18 cellular contexts compared by ENCODE assay signal in genomic region chr19:7907544-7907943, GRCh38. TPM values are rescaled to one million over a fixed set of nuclear protein-coding genes. Genes with fewer than 3 reads are reported as not detected.
DNase-seq lines count a peak whose midpoint lies in the region; ATAC-seq, FAIRE-seq and TF ChIP-seq lines count a peak whose summit lies in the region.
"Had no signal": no experiment of that assay in that cellular context is flagged by ENCODE, and none has a peak within 500 bp of the region (broad histone marks: within the 10 kb centered on the region; RNA-seq: fewer than 3 reads in every experiment).

No MANE protein-coding gene starts in this region.

- no peak overlapping the region for H2AFZ ChIP-seq in HepG2 (ENCODE audit: low read length)
- H2AFZ ChIP-seq in hepatocyte: no peak overlapping the region

- in situ Hi-C loops in HepG2 (cut with HindIII; ENCODE audit: extremely low pct_ligation_motif_present, low pct_unique_long_range_greater_than_20kb): no loop called here

- H3K79me2 ChIP-seq in HepG2 (ENCODE audit: insufficient read depth, low read length): peaks cover 27% of the 10 kb centered on the region
- H3K79me2 ChIP-seq in hepatocyte: peaks cover 46% of the 10 kb centered on the region

- TF ChIP-seq CTCF in HepG2 (CRISPR knock-in tag; IDR thresholded peaks at IDR 0.05): no peak
- TF ChIP-seq CTCF in right lobe of liver (IDR thresholded peaks at IDR 0.05): no peak
- no peak for TF ChIP-seq CTCF in RWPE2 (IDR thresholded peaks at IDR 0.05; ENCODE audit: poor library complexity, severe bottlenecking)
- no peak for TF ChIP-seq CTCF in nephron (IDR thresholded peaks at IDR 0.05; ENCODE audit: unreplicated experiment in 3 of 3)
- no peak for TF ChIP-seq CTCF in hepatocyte (IDR thresholded peaks at IDR 0.05; ENCODE audit: poor library complexity)

- peak overlapping the region in 2 of 3 experiments; percentile 43 to 56 for H3K4me3 Mint-ChIP-seq in nephron

- ATAC-seq in HepG2 (no peak), right lobe of liver (no peak), RWPE2 (ENCODE audit: low read depth) (no peak)
- ATAC-seq: PC-3 had no signal

- CTCF ChIA-PET in HepG2 (lab: Yijun Ruan, JAX; ENCODE audit: low intra/inter-chr PET ratio, low total read pairs): no interaction called here

- TF ChIP-seq EP300 in HepG2 (IDR thresholded peaks at IDR 0.05; ENCODE audit: low read depth in 2 of 2, low read length in 2 of 2) (no peak), HepG2 (CRISPR knock-in tag; IDR thresholded peaks at IDR 0.05; ENCODE audit: borderline replicate concordance) (no peak)

- H3K4me3 ChIP-seq in HepG2 (replicated peaks in 1 of 3; ENCODE audit: insufficient read depth in 1 of 3, low read depth in 2 of 3, low read length in 3 of 3): no peak overlapping the region
- no peak overlapping the region for H3K4me3 ChIP-seq in right lobe of liver
- H3K4me3 ChIP-seq in RWPE2 (ENCODE audit: severe bottlenecking): no peak overlapping the region
- no peak overlapping the region for H3K4me3 ChIP-seq in hepatocyte
- H3K4me3 ChIP-seq: SK-N-MC had no signal

- TF ChIP-seq POLR2A in HepG2 (IDR thresholded peaks at IDR 0.05; ENCODE audit: insufficient read depth in 1 of 2, low read depth in 2 of 2, low read length in 2 of 2) (no peak), right lobe of liver (IDR thresholded peaks at IDR 0.05) (no peak)

- no peaks in the 10 kb centered on the region for H3K27me3 Mint-ChIP-seq in nephron (ENCODE audit: low read depth)

- no peak for FAIRE-seq in HepG2 (lab: Jason Lieb, UNC)
- FAIRE-seq: A204.1, H1 had no signal

- intact Hi-C loops in HepG2 (cut with micrococcal nuclease; ENCODE audit: unreplicated experiment): no loop called here
- intact Hi-C loops in right lobe of liver (cut with DNase I): loop anchor here (5.0 to 10.0 kb wide), 2 partner anchors 53 to 60 kb away; no protein-coding TSS in a partner anchor

- WGBS in HepG2 (ENCODE audit: low lambda C conversion rate): 98% methylated on average over 11 of the region's 11 CpGs
- 100% methylated on average over 7 of the region's 11 CpGs for WGBS in right lobe of liver (ENCODE audit: insufficient coverage, low coverage, low lambda C conversion rate, missing lambda C conversion rate)
- 97% methylated on average over 9 of the region's 11 CpGs for WGBS in hepatocyte (ENCODE audit: low lambda C conversion rate, missing lambda C conversion rate)

- TF ChIP-seq RAD21 in HepG2 (CRISPR knock-in tag; IDR thresholded peaks at IDR 0.05): no peak

- H3K27ac ChIP-seq in HepG2 (ENCODE audit: extremely low read length, insufficient read depth, low read length) (no peak overlapping the region), right lobe of liver (no peak overlapping the region), RWPE2 (ENCODE audit: poor library complexity, severe bottlenecking) (no peak overlapping the region), hepatocyte (no peak overlapping the region)
- H3K27ac ChIP-seq: SK-N-MC had no signal

- H3K9me3 Mint-ChIP-seq in nephron: no peaks in the 10 kb centered on the region

- no peak overlapping the region for H3K9ac ChIP-seq in HepG2 (ENCODE audit: insufficient read depth, low read depth, low read length)

- H3K36me3 ChIP-seq in HepG2 (replicated peaks in 1 of 2; ENCODE audit: control insufficient read depth in 1 of 2, insufficient read depth in 2 of 2, low read length in 2 of 2) (peaks cover 4 to 28% of the 10 kb centered on the region in 2 experiments; a peak in 4 of 5 replicates), right lobe of liver (peaks cover 0 to 24% (median 8%) of the 10 kb centered on the region in 4 donors), RWPE2 (ENCODE audit: low read depth) (peaks cover 33% of the 10 kb centered on the region), hepatocyte (replicated peaks; ENCODE audit: insufficient read depth, low read depth) (no peaks in the 10 kb centered on the region)

- peaks cover 19% of the 10 kb centered on the region for H3K4me1 Mint-ChIP-seq in nephron

- no peak overlapping the region for H3K27ac Mint-ChIP-seq in nephron

- no peaks in the 10 kb centered on the region for H3K9me2 ChIP-seq in hepatocyte (replicated peaks; ENCODE audit: insufficient read depth)

- H3K9me3 ChIP-seq in HepG2 (ENCODE audit: low read length): no peaks in the 10 kb centered on the region
- no peaks in the 10 kb centered on the region for H3K9me3 ChIP-seq in right lobe of liver
- H3K9me3 ChIP-seq in RWPE2 (ENCODE audit: severe bottlenecking): no peaks in the 10 kb centered on the region
- no peaks in the 10 kb centered on the region for H3K9me3 ChIP-seq in hepatocyte (ENCODE audit: low read depth)

- POLR2A ChIA-PET in HepG2 (lab: Yijun Ruan, JAX): interaction anchor here (1.0 to 3.4 kb wide), 4 partner anchors 8 to 39 kb away, joined by 3 to 24 read pairs (median 3); partner anchors contain the start of gene SNAPC2

- H3K27me3 ChIP-seq in HepG2 (ENCODE audit: control insufficient read depth in 1 of 2, insufficient read depth in 2 of 2, low read length in 2 of 2): no peaks in the 10 kb centered on the region; a peak in 1 of 5 replicates
- no peaks in the 10 kb centered on the region for H3K27me3 ChIP-seq in right lobe of liver
- no peaks in the 10 kb centered on the region for H3K27me3 ChIP-seq in RWPE2 (ENCODE audit: insufficient read depth, poor library complexity, severe bottlenecking)
- H3K27me3 ChIP-seq in hepatocyte: no peaks in the 10 kb centered on the region

- H3K4me1 ChIP-seq in HepG2 (ENCODE audit: insufficient read depth, low read length): peaks cover 29% of the 10 kb centered on the region
- H3K4me1 ChIP-seq in right lobe of liver: peaks cover 0 to 13% (median 3%) of the 10 kb centered on the region in 4 donors
- peaks cover 5% of the 10 kb centered on the region for H3K4me1 ChIP-seq in RWPE2 (ENCODE audit: insufficient read depth, poor library complexity, severe bottlenecking)
- H3K4me1 ChIP-seq in hepatocyte (ENCODE audit: insufficient read depth): peaks cover 16% of the 10 kb centered on the region

- DNase-seq in HepG2 (ENCODE audit: low spot score) (no peak), right lobe of liver (no peak), RWPE2 (ENCODE audit: low spot score) (peak; percentile 47), HT-29 (ENCODE audit: low spot score) (no peak), NCI-H1930 (lab: John Stamatoyannopoulos, UW) (no peak), hepatocyte (ENCODE audit: low spot score) (no peak), NAMALWA (ENCODE audit: low spot score) (no peak)
- DNase-seq: KG1, NCI-H1417, NCI-H1694 treated with DMSO at 0.1 percent for 48 hours, NCI-H446, NCI-H526, PC-3, SHP77 treated with DMSO at 0.1 percent for 48 hours had no signal

- no TSS peak for BruUV-seq in HepG2 (replicated peaks; lab: Mats Ljungman, UMichigan)

- H4K20me1 ChIP-seq in HepG2 (ENCODE audit: insufficient read depth, low read length): peaks cover 13% of the 10 kb centered on the region; the same call in 1 of the 2 replicates
- peaks cover 51% of the 10 kb centered on the region for H4K20me1 ChIP-seq in hepatocyte (ENCODE audit: insufficient read depth, poor library complexity, severe bottlenecking)

- peaks cover 8% of the 10 kb centered on the region for H3K36me3 Mint-ChIP-seq in nephron (ENCODE audit: low read depth)

- H3K4me2 ChIP-seq in HepG2 (ENCODE audit: low read depth, low read length) (no peak overlapping the region), hepatocyte (no peak overlapping the region)

RNA-seq across cellular contexts. Expression of gene MAP2K7, which starts 3.9 kb away (rescaled TPM):
- total RNA-seq in HepG2 (2016; rRNA removed; fragmentation: Illumina TruSeq; extraction: Trizol) (8.7 and 10.8 TPM in 2 replicates), right lobe of liver (10 to 100 TPM in 5 of 6 experiments, 1 to 10 TPM in 1; 9.7 to 22.1 (median 15.6) TPM), hepatocyte (13.6 and 13.8 TPM in 2 replicates)
- total RNA-seq in HepG2 (2016; cell fraction: cytosol; rRNA removed; fragmentation: Illumina TruSeq; extraction: Trizol; ENCODE audit: low read depth): 3.9 and 4.1 TPM in 2 replicates
- total RNA-seq in HepG2 (2016; cell fraction: insoluble cytoplasmic fraction; rRNA removed; fragmentation: Illumina TruSeq; extraction: Trizol): 7.6 and 11.7 TPM in 2 replicates
- total RNA-seq in HepG2 (2016; cell fraction: membrane; rRNA removed; fragmentation: Illumina TruSeq; extraction: Trizol): 11.5 and 13.1 TPM in 2 replicates
- total RNA-seq in HepG2 (2016; cell fraction: nucleus; rRNA removed; fragmentation: Illumina TruSeq; extraction: Trizol): 8.3 and 8.5 TPM in 2 replicates
- polyA plus RNA-seq in HepG2 (2011; rRNA removed) (9.0 and 14.8 TPM in 2 replicates), hepatocyte (11.8 and 12.8 TPM in 2 replicates)
- 8.8 and 11.2 TPM in 2 replicates for polyA plus RNA-seq in HepG2 (2011; cell fraction: cytosol; rRNA removed)
- polyA plus RNA-seq in HepG2 (2011; cell fraction: nucleus; rRNA removed): 42.0 and 50.6 TPM in 2 replicates
- polyA plus RNA-seq in HepG2 (2012): 17.3 and 19.9 TPM in 2 replicates
- polyA plus RNA-seq in HepG2 (2016; cell fraction: cytosol; fragmentation: Illumina TruSeq; extraction: Trizol; ENCODE audit: low read depth): 3.9 and 4.4 TPM in 2 replicates
- 10.5 and 15.1 TPM in 2 replicates for polyA plus RNA-seq in HepG2 (2016; cell fraction: insoluble cytoplasmic fraction; fragmentation: Illumina TruSeq; extraction: Trizol; ENCODE audit: low read depth)
- 8.5 and 10.6 TPM in 2 replicates for polyA plus RNA-seq in HepG2 (2016; cell fraction: membrane; fragmentation: Illumina TruSeq; extraction: Trizol; ENCODE audit: low read depth)
- polyA plus RNA-seq in HepG2 (2016; cell fraction: nucleus; fragmentation: Illumina TruSeq; extraction: Trizol; ENCODE audit: insufficient read depth, low read depth): 25.7 and 31.5 TPM in 2 replicates
- 17.6 and 23.5 TPM in 2 replicates for polyA minus RNA-seq in HepG2 (2011; rRNA and poly(A)+ RNA removed; ENCODE audit: low replicate concordance)
- polyA minus RNA-seq in HepG2 (2011; cell fraction: cytosol; rRNA and poly(A)+ RNA removed): 10.0 and 13.0 TPM in 2 replicates
- 11.2 and 11.7 TPM in 2 replicates for polyA minus RNA-seq in HepG2 (2011; cell fraction: nucleus; rRNA and poly(A)+ RNA removed)
- 28.8 and 30.8 TPM in 2 replicates for total RNA-seq in HT-29 (2014; rRNA removed; shearing (Covaris generic))

RNA-seq across cellular contexts. Expression of gene TGFBR3L, which starts 7.1 kb away (rescaled TPM):
- total RNA-seq in HepG2 (2016; rRNA removed; fragmentation: Illumina TruSeq; extraction: Trizol) (0.83 and 1.0 TPM in 2 replicates), right lobe of liver (1 to 10 TPM in 3 of 6 experiments, under 1 TPM in 3; 0.42 to 2.9 (median 1.3) TPM), hepatocyte (0.52 TPM in 1 of 2 replicates, not detected in the other)
- 3.2 and 3.7 TPM in 2 replicates for total RNA-seq in HepG2 (2016; cell fraction: cytosol; rRNA removed; fragmentation: Illumina TruSeq; extraction: Trizol; ENCODE audit: low read depth)
- total RNA-seq in HepG2 (2016; cell fraction: insoluble cytoplasmic fraction; rRNA removed; fragmentation: Illumina TruSeq; extraction: Trizol): 0.56 and 1.1 TPM in 2 replicates
- 1.6 and 2.1 TPM in 2 replicates for total RNA-seq in HepG2 (2016; cell fraction: membrane; rRNA removed; fragmentation: Illumina TruSeq; extraction: Trizol)
- total RNA-seq in HepG2 (2016; cell fraction: nucleus; rRNA removed; fragmentation: Illumina TruSeq; extraction: Trizol): 0.81 TPM in 1 of 2 replicates, not detected in the other
- polyA plus RNA-seq in HepG2 (2011; rRNA removed) (0.14 and 0.20 TPM in 2 replicates), hepatocyte (3.3 and 8.5 TPM in 2 replicates)
- 0.25 and 0.55 TPM in 2 replicates for polyA plus RNA-seq in HepG2 (2011; cell fraction: cytosol; rRNA removed)
- polyA plus RNA-seq in HepG2 (2011; cell fraction: nucleus; rRNA removed): 1.0 and 1.6 TPM in 2 replicates
- 0.25 and 0.69 TPM in 2 replicates for polyA plus RNA-seq in HepG2 (2012)
- 7.2 and 8.1 TPM in 2 replicates for polyA plus RNA-seq in HepG2 (2016; cell fraction: cytosol; fragmentation: Illumina TruSeq; extraction: Trizol; ENCODE audit: low read depth)
- polyA plus RNA-seq in HepG2 (2016; cell fraction: insoluble cytoplasmic fraction; fragmentation: Illumina TruSeq; extraction: Trizol; ENCODE audit: low read depth): 0.49 and 1.4 TPM in 2 replicates
- 4.1 and 4.2 TPM in 2 replicates for polyA plus RNA-seq in HepG2 (2016; cell fraction: membrane; fragmentation: Illumina TruSeq; extraction: Trizol; ENCODE audit: low read depth)
- 0.90 and 1.3 TPM in 2 replicates for polyA plus RNA-seq in HepG2 (2016; cell fraction: nucleus; fragmentation: Illumina TruSeq; extraction: Trizol; ENCODE audit: insufficient read depth, low read depth)
- polyA minus RNA-seq in HepG2 (2011; rRNA and poly(A)+ RNA removed; ENCODE audit: low replicate concordance): 0.30 and 1.5 TPM in 2 replicates
- polyA minus RNA-seq in HepG2 (2011; cell fraction: cytosol; rRNA and poly(A)+ RNA removed): not detected in 2 replicates
- not detected in 2 replicates for polyA minus RNA-seq in HepG2 (2011; cell fraction: nucleus; rRNA and poly(A)+ RNA removed)
- total RNA-seq in HT-29 (2014; rRNA removed; shearing (Covaris generic)): not detected in 2 replicates

RNA-seq across cellular contexts. Expression of gene SNAPC2, which starts 12.6 kb away (rescaled TPM):
- total RNA-seq in HepG2 (2016; rRNA removed; fragmentation: Illumina TruSeq; extraction: Trizol) (9.5 and 10.2 TPM in 2 replicates), right lobe of liver (1 to 10 TPM; 3.5 to 7.8 (median 5.2) TPM), hepatocyte (6.5 and 11.8 TPM in 2 replicates)
- total RNA-seq in HepG2 (2016; cell fraction: cytosol; rRNA removed; fragmentation: Illumina TruSeq; extraction: Trizol; ENCODE audit: low read depth): 3.3 and 4.0 TPM in 2 replicates
- total RNA-seq in HepG2 (2016; cell fraction: insoluble cytoplasmic fraction; rRNA removed; fragmentation: Illumina TruSeq; extraction: Trizol): 8.2 and 10.9 TPM in 2 replicates
- 6.9 and 7.4 TPM in 2 replicates for total RNA-seq in HepG2 (2016; cell fraction: membrane; rRNA removed; fragmentation: Illumina TruSeq; extraction: Trizol)
- 3.7 and 5.2 TPM in 2 replicates for total RNA-seq in HepG2 (2016; cell fraction: nucleus; rRNA removed; fragmentation: Illumina TruSeq; extraction: Trizol)
- polyA plus RNA-seq in HepG2 (2011; rRNA removed) (12.7 and 14.9 TPM in 2 replicates), hepatocyte (17.5 and 21.0 TPM in 2 replicates)
- polyA plus RNA-seq in HepG2 (2011; cell fraction: cytosol; rRNA removed): 8.4 and 15.7 TPM in 2 replicates
- 12.8 and 13.8 TPM in 2 replicates for polyA plus RNA-seq in HepG2 (2011; cell fraction: nucleus; rRNA removed)
- polyA plus RNA-seq in HepG2 (2012): 11.7 and 16.4 TPM in 2 replicates
- 3.7 and 4.1 TPM in 2 replicates for polyA plus RNA-seq in HepG2 (2016; cell fraction: cytosol; fragmentation: Illumina TruSeq; extraction: Trizol; ENCODE audit: low read depth)
- polyA plus RNA-seq in HepG2 (2016; cell fraction: insoluble cytoplasmic fraction; fragmentation: Illumina TruSeq; extraction: Trizol; ENCODE audit: low read depth): 11.2 and 15.9 TPM in 2 replicates
- polyA plus RNA-seq in HepG2 (2016; cell fraction: membrane; fragmentation: Illumina TruSeq; extraction: Trizol; ENCODE audit: low read depth): 6.9 and 8.4 TPM in 2 replicates
- polyA plus RNA-seq in HepG2 (2016; cell fraction: nucleus; fragmentation: Illumina TruSeq; extraction: Trizol; ENCODE audit: insufficient read depth, low read depth): 13.1 and 13.7 TPM in 2 replicates
- polyA minus RNA-seq in HepG2 (2011; rRNA and poly(A)+ RNA removed; ENCODE audit: low replicate concordance): 8.5 and 12.6 TPM in 2 replicates
- polyA minus RNA-seq in HepG2 (2011; cell fraction: cytosol; rRNA and poly(A)+ RNA removed): 7.2 and 7.8 TPM in 2 replicates
- polyA minus RNA-seq in HepG2 (2011; cell fraction: nucleus; rRNA and poly(A)+ RNA removed): 1.7 and 4.4 TPM in 2 replicates
- total RNA-seq in HT-29 (2014; rRNA removed; shearing (Covaris generic)): 17.1 and 18.0 TPM in 2 replicates

RNA-seq across cellular contexts. Expression of gene CTXN1, which starts 18.4 kb away (rescaled TPM):
- total RNA-seq in HepG2 (2016; rRNA removed; fragmentation: Illumina TruSeq; extraction: Trizol): 0.11 and 0.36 TPM in 2 replicates
- 0.35 and 0.71 TPM in 2 replicates for total RNA-seq in HepG2 (2016; cell fraction: cytosol; rRNA removed; fragmentation: Illumina TruSeq; extraction: Trizol; ENCODE audit: low read depth)
- total RNA-seq in HepG2 (2016; cell fraction: insoluble cytoplasmic fraction; rRNA removed; fragmentation: Illumina TruSeq; extraction: Trizol): 0.15 and 0.26 TPM in 2 replicates
- total RNA-seq in HepG2 (2016; cell fraction: membrane; rRNA removed; fragmentation: Illumina TruSeq; extraction: Trizol): 0.71 and 0.83 TPM in 2 replicates
- total RNA-seq in HepG2 (2016; cell fraction: nucleus; rRNA removed; fragmentation: Illumina TruSeq; extraction: Trizol): not detected in 2 replicates
- 0.12 TPM in 1 of 2 replicates, not detected in the other for polyA plus RNA-seq in HepG2 (2011; rRNA removed)
- 0.09 and 0.27 TPM in 2 replicates for polyA plus RNA-seq in HepG2 (2011; cell fraction: cytosol; rRNA removed)
- 0.13 and 0.17 TPM in 2 replicates for polyA plus RNA-seq in HepG2 (2011; cell fraction: nucleus; rRNA removed)
- not detected in 2 replicates for polyA plus RNA-seq in HepG2 (2012)
- polyA plus RNA-seq in HepG2 (2016; cell fraction: cytosol; fragmentation: Illumina TruSeq; extraction: Trizol; ENCODE audit: low read depth): 4.0 and 4.4 TPM in 2 replicates
- 1.2 and 1.6 TPM in 2 replicates for polyA plus RNA-seq in HepG2 (2016; cell fraction: insoluble cytoplasmic fraction; fragmentation: Illumina TruSeq; extraction: Trizol; ENCODE audit: low read depth)
- polyA plus RNA-seq in HepG2 (2016; cell fraction: membrane; fragmentation: Illumina TruSeq; extraction: Trizol; ENCODE audit: low read depth): 3.9 and 4.4 TPM in 2 replicates
- 0.75 and 1.4 TPM in 2 replicates for polyA plus RNA-seq in HepG2 (2016; cell fraction: nucleus; fragmentation: Illumina TruSeq; extraction: Trizol; ENCODE audit: insufficient read depth, low read depth)
- 0.12 and 1.4 TPM in 2 replicates for polyA minus RNA-seq in HepG2 (2011; rRNA and poly(A)+ RNA removed; ENCODE audit: low replicate concordance)
- polyA minus RNA-seq in HepG2 (2011; cell fraction: cytosol; rRNA and poly(A)+ RNA removed): 0.62 TPM in 1 of 2 replicates, not detected in the other
- 0.39 TPM in 1 of 2 replicates, not detected in the other for polyA minus RNA-seq in HepG2 (2011; cell fraction: nucleus; rRNA and poly(A)+ RNA removed)
- total RNA-seq in right lobe of liver: under 1 TPM in 2 of 6 experiments, not detected in 4; 0.18 to 0.49 TPM
- 8.6 and 11.8 TPM in 2 replicates for total RNA-seq in HT-29 (2014; rRNA removed; shearing (Covaris generic))
- total RNA-seq in hepatocyte: 4.3 and 5.2 TPM in 2 replicates
- 13.5 and 14.5 TPM in 2 replicates for polyA plus RNA-seq in hepatocyte

RNA-seq across cellular contexts. Expression of gene LRRC8E, which starts 19.2 kb away (rescaled TPM):
- total RNA-seq in HepG2 (2016; rRNA removed; fragmentation: Illumina TruSeq; extraction: Trizol) (4.0 and 8.0 TPM in 2 replicates), right lobe of liver (1 to 10 TPM; 1.5 to 9.6 (median 3.5) TPM), hepatocyte (1.8 and 4.5 TPM in 2 replicates)
- 0.97 and 1.0 TPM in 2 replicates for total RNA-seq in HepG2 (2016; cell fraction: cytosol; rRNA removed; fragmentation: Illumina TruSeq; extraction: Trizol; ENCODE audit: low read depth)
- total RNA-seq in HepG2 (2016; cell fraction: insoluble cytoplasmic fraction; rRNA removed; fragmentation: Illumina TruSeq; extraction: Trizol): 4.0 and 9.1 TPM in 2 replicates
- 2.2 and 3.4 TPM in 2 replicates for total RNA-seq in HepG2 (2016; cell fraction: membrane; rRNA removed; fragmentation: Illumina TruSeq; extraction: Trizol)
- total RNA-seq in HepG2 (2016; cell fraction: nucleus; rRNA removed; fragmentation: Illumina TruSeq; extraction: Trizol): 7.5 and 8.2 TPM in 2 replicates
- polyA plus RNA-seq in HepG2 (2011; rRNA removed) (10.3 and 14.6 TPM in 2 replicates), hepatocyte (3.2 and 3.3 TPM in 2 replicates)
- 6.6 and 7.8 TPM in 2 replicates for polyA plus RNA-seq in HepG2 (2011; cell fraction: cytosol; rRNA removed)
- polyA plus RNA-seq in HepG2 (2011; cell fraction: nucleus; rRNA removed): 7.6 and 8.4 TPM in 2 replicates
- polyA plus RNA-seq in HepG2 (2012): 10.1 and 12.0 TPM in 2 replicates
- polyA plus RNA-seq in HepG2 (2016; cell fraction: cytosol; fragmentation: Illumina TruSeq; extraction: Trizol; ENCODE audit: low read depth): 0.41 and 0.42 TPM in 2 replicates
- polyA plus RNA-seq in HepG2 (2016; cell fraction: insoluble cytoplasmic fraction; fragmentation: Illumina TruSeq; extraction: Trizol; ENCODE audit: low read depth): 2.8 and 3.6 TPM in 2 replicates
- polyA plus RNA-seq in HepG2 (2016; cell fraction: membrane; fragmentation: Illumina TruSeq; extraction: Trizol; ENCODE audit: low read depth): 0.65 and 1.00 TPM in 2 replicates
- 8.0 and 10.3 TPM in 2 replicates for polyA plus RNA-seq in HepG2 (2016; cell fraction: nucleus; fragmentation: Illumina TruSeq; extraction: Trizol; ENCODE audit: insufficient read depth, low read depth)
- polyA minus RNA-seq in HepG2 (2011; rRNA and poly(A)+ RNA removed; ENCODE audit: low replicate concordance): 13.5 and 26.2 TPM in 2 replicates
- 10.5 and 13.4 TPM in 2 replicates for polyA minus RNA-seq in HepG2 (2011; cell fraction: cytosol; rRNA and poly(A)+ RNA removed)
- 5.5 and 7.0 TPM in 2 replicates for polyA minus RNA-seq in HepG2 (2011; cell fraction: nucleus; rRNA and poly(A)+ RNA removed)
- total RNA-seq in HT-29 (2014; rRNA removed; shearing (Covaris generic)): 16.6 and 19.8 TPM in 2 replicates
